In the genomic region with DNA sequence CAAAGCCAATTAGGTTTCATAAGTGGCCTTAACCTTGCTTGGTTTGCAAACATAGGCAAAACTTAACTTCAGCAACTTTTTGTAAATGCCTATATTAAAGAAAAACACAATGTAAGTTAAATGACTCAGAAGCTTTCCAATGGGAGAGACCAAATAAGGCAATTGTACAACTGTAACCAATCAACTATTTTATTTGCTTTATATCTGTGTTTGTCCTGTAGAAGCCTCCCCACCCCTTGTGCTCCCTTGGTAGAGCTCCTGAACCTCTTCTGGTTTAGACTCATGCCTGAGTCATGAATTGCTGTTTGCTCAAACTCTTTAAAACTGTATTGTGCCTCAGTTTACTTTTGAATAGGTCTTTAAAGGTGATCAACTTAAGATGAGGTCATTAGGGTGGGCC, we compare ENCODE assay signal across 1 cellular context.
TF ChIP-seq lines count a peak whose summit lies in the region.

No MANE protein-coding gene starts in this region.

TF ChIP-seq in SK-N-SH, 30 proteins besides CTCF, POLR2A, EP300 and RAD21 (continued from another document):
- TF ChIP-seq, protein P1, sequence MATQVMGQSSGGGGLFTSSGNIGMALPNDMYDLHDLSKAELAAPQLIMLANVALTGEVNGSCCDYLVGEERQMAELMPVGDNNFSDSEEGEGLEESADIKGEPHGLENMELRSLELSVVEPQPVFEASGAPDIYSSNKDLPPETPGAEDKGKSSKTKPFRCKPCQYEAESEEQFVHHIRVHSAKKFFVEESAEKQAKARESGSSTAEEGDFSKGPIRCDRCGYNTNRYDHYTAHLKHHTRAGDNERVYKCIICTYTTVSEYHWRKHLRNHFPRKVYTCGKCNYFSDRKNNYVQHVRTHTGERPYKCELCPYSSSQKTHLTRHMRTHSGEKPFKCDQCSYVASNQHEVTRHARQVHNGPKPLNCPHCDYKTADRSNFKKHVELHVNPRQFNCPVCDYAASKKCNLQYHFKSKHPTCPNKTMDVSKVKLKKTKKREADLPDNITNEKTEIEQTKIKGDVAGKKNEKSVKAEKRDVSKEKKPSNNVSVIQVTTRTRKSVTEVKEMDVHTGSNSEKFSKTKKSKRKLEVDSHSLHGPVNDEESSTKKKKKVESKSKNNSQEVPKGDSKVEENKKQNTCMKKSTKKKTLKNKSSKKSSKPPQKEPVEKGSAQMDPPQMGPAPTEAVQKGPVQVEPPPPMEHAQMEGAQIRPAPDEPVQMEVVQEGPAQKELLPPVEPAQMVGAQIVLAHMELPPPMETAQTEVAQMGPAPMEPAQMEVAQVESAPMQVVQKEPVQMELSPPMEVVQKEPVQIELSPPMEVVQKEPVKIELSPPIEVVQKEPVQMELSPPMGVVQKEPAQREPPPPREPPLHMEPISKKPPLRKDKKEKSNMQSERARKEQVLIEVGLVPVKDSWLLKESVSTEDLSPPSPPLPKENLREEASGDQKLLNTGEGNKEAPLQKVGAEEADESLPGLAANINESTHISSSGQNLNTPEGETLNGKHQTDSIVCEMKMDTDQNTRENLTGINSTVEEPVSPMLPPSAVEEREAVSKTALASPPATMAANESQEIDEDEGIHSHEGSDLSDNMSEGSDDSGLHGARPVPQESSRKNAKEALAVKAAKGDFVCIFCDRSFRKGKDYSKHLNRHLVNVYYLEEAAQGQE (IDR thresholded peaks at IDR 0.05; ENCODE audit: low read depth, low read length), result no peak
- no peak for TF ChIP-seq SIN3A (IDR thresholded peaks at IDR 0.05; ENCODE audit: borderline replicate concordance, low read depth, low read length)
